ENCODE assay signal across 9 cellular contexts in genomic region chr5:177591690-177592009, GRCh38. TPM values are rescaled to one million over a fixed set of nuclear protein-coding genes. Genes with fewer than 3 reads are reported as not detected.
DNase-seq lines count a peak whose midpoint lies in the region; ATAC-seq, FAIRE-seq and TF ChIP-seq lines count a peak whose summit lies in the region.
"Had no signal": no experiment of that assay in that cellular context is flagged by ENCODE, and none has a peak within 500 bp of the region (broad histone marks: within the 10 kb centered on the region; RNA-seq: fewer than 3 reads in every experiment).

No MANE protein-coding gene starts in this region.

- peak overlapping the region; percentile 82 for H3K4me3 Mint-ChIP-seq in activated T-helper 17 cell treated with anti-CD3 and anti-CD28 coated beads, Interleukin-2, amount 50 U/mL, for 72 hours

- no peak overlapping the region for H3K9ac ChIP-seq in kidney (ENCODE audit: low read length in 2 of 2)

- peak; percentile 32 for DNase-seq in activated CD8-positive, alpha-beta memory T cell treated with anti-CD3 and anti-CD28 coated beads, Interleukin-2, amount 50 U/mL, for 48 hours
- DNase-seq in activated CD8-positive, alpha-beta memory T cell treated with anti-CD3 and anti-CD28 coated beads, Interleukin-2, amount 50 U/mL, for 4 hours = no peak
- DNase-seq in kidney = no peak
- DNase-seq in suprapubic skin (ENCODE audit: low spot score in 2 of 2) = no peak
- no peak for DNase-seq in KG1 (lab: John Stamatoyannopoulos, UW)
- DNase-seq in NCI-H345 treated with DMSO at 0.1 percent for 48 hours (lab: John Stamatoyannopoulos, UW; ENCODE audit: unreplicated experiment) = no peak
- no peak for DNase-seq in activated CD4-positive, alpha-beta T cell treated with anti-CD3 and anti-CD28 coated beads for 1 hour

- TF ChIP-seq CTCF in kidney (IDR thresholded peaks at IDR 0.05; ENCODE audit: borderline replicate concordance, extremely low read depth, insufficient read depth) = no peak
- TF ChIP-seq CTCF in suprapubic skin (IDR thresholded peaks at IDR 0.05) = no peak

- no peak for TF ChIP-seq EP300 in suprapubic skin (IDR thresholded peaks at IDR 0.05)

- no peak for TF ChIP-seq POLR2A in suprapubic skin (IDR thresholded peaks at IDR 0.05)

- no peak for ATAC-seq in activated T-helper 17 cell treated with anti-CD3 and anti-CD28 coated beads, Interleukin-2, amount 50 U/mL, for 72 hours (replicated peaks)

- peak overlapping the region; percentile 55 to 97 for H3K4me3 ChIP-seq in kidney (ENCODE audit: low read length in 2 of 2)
- H3K4me3 ChIP-seq in suprapubic skin = peak overlapping the region; percentile 96

- peaks cover 0 to 6% of the 10 kb centered on the region in 2 donors for H3K4me1 ChIP-seq in kidney (ENCODE audit: control insufficient read depth in 1 of 2, insufficient read depth in 1 of 2, low read depth in 1 of 2, low read length in 2 of 2)
- peaks cover 16% of the 10 kb centered on the region for H3K4me1 ChIP-seq in suprapubic skin

- H3K27ac Mint-ChIP-seq in activated T-helper 17 cell treated with anti-CD3 and anti-CD28 coated beads, Interleukin-2, amount 50 U/mL, for 72 hours = peak overlapping the region; percentile 89

- peaks cover 49% of the 10 kb centered on the region for H3K36me3 Mint-ChIP-seq in activated T-helper 17 cell treated with anti-CD3 and anti-CD28 coated beads, Interleukin-2, amount 50 U/mL, for 72 hours (ENCODE audit: low read depth)

- H3K27me3 ChIP-seq in suprapubic skin = no peaks in the 10 kb centered on the region

- intact Hi-C loops in kidney (cut with DNase I) = no loop called here

- peaks cover 4% of the 10 kb centered on the region for H3K27me3 Mint-ChIP-seq in activated T-helper 17 cell treated with anti-CD3 and anti-CD28 coated beads, Interleukin-2, amount 50 U/mL, for 72 hours

- WGBS in suprapubic skin = 15% methylated on average over 8 of the region's 8 CpGs

- no peak overlapping the region for H3K27ac ChIP-seq in kidney (ENCODE audit: low read depth in 2 of 2, low read length in 2 of 2)
- H3K27ac ChIP-seq in suprapubic skin = no peak overlapping the region

- H3K36me3 ChIP-seq in kidney (ENCODE audit: control insufficient read depth in 1 of 2, insufficient read depth in 2 of 2, low read length in 2 of 2) (peaks cover 24 to 33% of the 10 kb centered on the region in 2 donors), suprapubic skin (peaks cover 33% of the 10 kb centered on the region)

- no peak for FAIRE-seq in kidney (lab: Jason Lieb, UNC)
- FAIRE-seq: TTC549 had no signal

- peaks cover 18% of the 10 kb centered on the region for H3K4me1 Mint-ChIP-seq in activated T-helper 17 cell treated with anti-CD3 and anti-CD28 coated beads, Interleukin-2, amount 50 U/mL, for 72 hours

- H3K9me3 ChIP-seq in kidney (ENCODE audit: control insufficient read depth in 1 of 2, low read length in 2 of 2) (no peaks in the 10 kb centered on the region), suprapubic skin (no peaks in the 10 kb centered on the region)

- H3K9me3 Mint-ChIP-seq in activated T-helper 17 cell treated with anti-CD3 and anti-CD28 coated beads, Interleukin-2, amount 50 U/mL, for 72 hours = no peaks in the 10 kb centered on the region

RNA-seq across cellular contexts. Expression of gene TMED9, which starts 0.4 kb away (rescaled TPM):
- 100 to 1,000 TPM in 1 of 2 donors, 10 to 100 TPM in 1; 97.7 to 118 TPM for total RNA-seq in activated T-helper 17 cell treated with anti-CD3 and anti-CD28 coated beads, Interleukin-2, amount 50 U/mL, for 72 hours
- total RNA-seq in kidney (168 TPM), suprapubic skin (10 to 100 TPM; 60.3 to 84.5 (median 79.5) TPM)
- polyA plus RNA-seq in kidney (ENCODE audit: insufficient read depth, low read depth, low replicate concordance) = 214 TPM

RNA-seq across cellular contexts. Expression of gene B4GALT7, which starts 8.3 kb away (rescaled TPM):
- total RNA-seq in activated T-helper 17 cell treated with anti-CD3 and anti-CD28 coated beads, Interleukin-2, amount 50 U/mL, for 72 hours = 10 to 100 TPM; 11.6 to 14.3 TPM
- total RNA-seq in kidney (30.7 TPM), suprapubic skin (10 to 100 TPM; 13.9 to 19.4 (median 17.4) TPM)
- 42.6 TPM for polyA plus RNA-seq in kidney (ENCODE audit: insufficient read depth, low read depth, low replicate concordance)

RNA-seq across cellular contexts. Expression of gene FAM193B, which starts 37.3 kb away (rescaled TPM):
- total RNA-seq in activated T-helper 17 cell treated with anti-CD3 and anti-CD28 coated beads, Interleukin-2, amount 50 U/mL, for 72 hours = 10 to 100 TPM; 67.5 to 72.3 TPM
- total RNA-seq in kidney (77.8 TPM), suprapubic skin (100 to 1,000 TPM in 1 of 4 donors, 10 to 100 TPM in 3; 55.6 to 328 (median 78.2) TPM)
- 61.0 TPM for polyA plus RNA-seq in kidney (ENCODE audit: insufficient read depth, low read depth, low replicate concordance)
